2 cellular contexts compared by ENCODE assay signal in the genomic region with DNA sequence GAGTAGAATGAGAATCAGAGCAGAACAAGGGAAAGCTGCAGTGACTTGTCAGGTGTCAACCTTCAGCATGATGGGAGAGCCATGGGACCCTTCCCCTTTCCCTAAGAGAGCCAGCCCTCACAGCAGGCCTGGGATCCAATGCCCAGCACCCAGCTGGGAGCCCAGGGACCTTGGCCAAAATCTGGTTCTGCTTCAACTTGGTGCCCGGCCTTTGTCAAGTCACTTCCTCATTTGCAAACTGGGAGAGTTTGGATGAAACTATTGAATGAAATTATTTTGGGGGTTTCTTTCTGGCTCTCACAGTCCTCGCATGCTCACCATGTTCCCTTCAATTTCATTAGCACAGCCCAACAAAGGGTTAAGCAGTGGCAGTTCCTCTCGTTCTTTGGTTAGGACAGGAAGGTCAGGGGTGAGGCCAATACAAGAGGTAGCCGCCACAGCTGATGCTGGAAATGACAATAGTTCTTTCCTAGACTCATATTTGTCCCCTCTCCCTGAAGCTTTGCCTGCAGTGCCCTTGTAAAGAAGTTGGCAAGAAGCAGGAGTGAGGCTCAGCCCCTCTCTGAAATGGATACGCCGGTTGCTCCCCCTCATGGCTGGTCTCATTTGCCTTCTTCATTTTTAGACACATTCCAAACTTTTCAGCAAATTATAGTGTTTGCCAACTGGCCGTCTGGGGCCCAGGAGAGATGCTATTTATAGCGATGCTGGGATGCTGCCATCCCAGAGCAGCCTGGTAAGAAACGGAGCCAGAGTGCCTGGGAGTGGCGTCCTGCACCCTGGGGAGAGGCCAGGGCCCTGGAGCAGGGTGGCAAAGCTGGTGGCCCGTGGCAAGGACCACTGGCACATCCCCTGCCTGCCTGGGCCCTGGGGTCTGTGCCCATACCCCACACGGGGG.
TF ChIP-seq lines count a peak whose summit lies in the region.

No MANE protein-coding gene starts in this region.

TF ChIP-seq in IMR-90, 13 proteins besides CTCF, POLR2A, EP300 and RAD21 (continued from another document):
- TF ChIP-seq, protein P1, sequence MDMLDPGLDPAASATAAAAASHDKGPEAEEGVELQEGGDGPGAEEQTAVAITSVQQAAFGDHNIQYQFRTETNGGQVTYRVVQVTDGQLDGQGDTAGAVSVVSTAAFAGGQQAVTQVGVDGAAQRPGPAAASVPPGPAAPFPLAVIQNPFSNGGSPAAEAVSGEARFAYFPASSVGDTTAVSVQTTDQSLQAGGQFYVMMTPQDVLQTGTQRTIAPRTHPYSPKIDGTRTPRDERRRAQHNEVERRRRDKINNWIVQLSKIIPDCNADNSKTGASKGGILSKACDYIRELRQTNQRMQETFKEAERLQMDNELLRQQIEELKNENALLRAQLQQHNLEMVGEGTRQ (IDR thresholded peaks at IDR 0.05; ENCODE audit: low read depth, low read length) = no peak
- TF ChIP-seq BHLHE40 (IDR thresholded peaks at IDR 0.05; ENCODE audit: low read depth, low read length) (no peak), NFE2L2 (IDR thresholded peaks at IDR 0.05; ENCODE audit: low read depth, low read length) (no peak), CHD1 (IDR thresholded peaks at IDR 0.05; ENCODE audit: low read depth, low read length) (no peak), MXI1 (IDR thresholded peaks at IDR 0.05; ENCODE audit: borderline replicate concordance, low read depth, low read length) (no peak), RCOR1 (IDR thresholded peaks at IDR 0.05; ENCODE audit: insufficient replicate concordance, low read length) (no peak), SMC3 (IDR thresholded peaks at IDR 0.05; ENCODE audit: low read depth, low read length) (no peak), FOS (IDR thresholded peaks at IDR 0.05; ENCODE audit: low read depth, low read length) (no peak), CEBPB (IDR thresholded peaks at IDR 0.05; ENCODE audit: low read depth, low read length) (no peak), MAFK (IDR thresholded peaks at IDR 0.05; ENCODE audit: low read depth, low read length) (no peak), MAZ (IDR thresholded peaks at IDR 0.05; ENCODE audit: borderline replicate concordance, low read depth, low read length) (no peak)
- TF ChIP-seq, protein P2, sequence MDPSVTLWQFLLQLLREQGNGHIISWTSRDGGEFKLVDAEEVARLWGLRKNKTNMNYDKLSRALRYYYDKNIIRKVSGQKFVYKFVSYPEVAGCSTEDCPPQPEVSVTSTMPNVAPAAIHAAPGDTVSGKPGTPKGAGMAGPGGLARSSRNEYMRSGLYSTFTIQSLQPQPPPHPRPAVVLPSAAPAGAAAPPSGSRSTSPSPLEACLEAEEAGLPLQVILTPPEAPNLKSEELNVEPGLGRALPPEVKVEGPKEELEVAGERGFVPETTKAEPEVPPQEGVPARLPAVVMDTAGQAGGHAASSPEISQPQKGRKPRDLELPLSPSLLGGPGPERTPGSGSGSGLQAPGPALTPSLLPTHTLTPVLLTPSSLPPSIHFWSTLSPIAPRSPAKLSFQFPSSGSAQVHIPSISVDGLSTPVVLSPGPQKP (IDR thresholded peaks at IDR 0.05; ENCODE audit: borderline replicate concordance, low read depth, low read length) = no peak

TF ChIP-seq in WTC11, 78 proteins besides CTCF, POLR2A, EP300 and RAD21 (continued from another document):
- TF ChIP-seq, protein P3, sequence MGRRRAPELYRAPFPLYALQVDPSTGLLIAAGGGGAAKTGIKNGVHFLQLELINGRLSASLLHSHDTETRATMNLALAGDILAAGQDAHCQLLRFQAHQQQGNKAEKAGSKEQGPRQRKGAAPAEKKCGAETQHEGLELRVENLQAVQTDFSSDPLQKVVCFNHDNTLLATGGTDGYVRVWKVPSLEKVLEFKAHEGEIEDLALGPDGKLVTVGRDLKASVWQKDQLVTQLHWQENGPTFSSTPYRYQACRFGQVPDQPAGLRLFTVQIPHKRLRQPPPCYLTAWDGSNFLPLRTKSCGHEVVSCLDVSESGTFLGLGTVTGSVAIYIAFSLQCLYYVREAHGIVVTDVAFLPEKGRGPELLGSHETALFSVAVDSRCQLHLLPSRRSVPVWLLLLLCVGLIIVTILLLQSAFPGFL (CRISPR knock-in tag; IDR thresholded peaks at IDR 0.05; ENCODE audit: borderline replicate concordance) = no peak
- TF ChIP-seq ZNF121 (CRISPR knock-in tag; IDR thresholded peaks at IDR 0.05) (no peak), TP53 (CRISPR knock-in tag; IDR thresholded peaks at IDR 0.05) (no peak), NFE2L1 (CRISPR knock-in tag; IDR thresholded peaks at IDR 0.05) (no peak), CBFB (CRISPR knock-in tag; IDR thresholded peaks at IDR 0.05; ENCODE audit: low read depth) (no peak), MXD4 (CRISPR knock-in tag; IDR thresholded peaks at IDR 0.05; ENCODE audit: borderline replicate concordance) (no peak)
- TF ChIP-seq, protein P4, sequence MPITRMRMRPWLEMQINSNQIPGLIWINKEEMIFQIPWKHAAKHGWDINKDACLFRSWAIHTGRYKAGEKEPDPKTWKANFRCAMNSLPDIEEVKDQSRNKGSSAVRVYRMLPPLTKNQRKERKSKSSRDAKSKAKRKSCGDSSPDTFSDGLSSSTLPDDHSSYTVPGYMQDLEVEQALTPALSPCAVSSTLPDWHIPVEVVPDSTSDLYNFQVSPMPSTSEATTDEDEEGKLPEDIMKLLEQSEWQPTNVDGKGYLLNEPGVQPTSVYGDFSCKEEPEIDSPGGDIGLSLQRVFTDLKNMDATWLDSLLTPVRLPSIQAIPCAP (CRISPR knock-in tag; IDR thresholded peaks at IDR 0.05) = no peak
- TF ChIP-seq, protein P5, sequence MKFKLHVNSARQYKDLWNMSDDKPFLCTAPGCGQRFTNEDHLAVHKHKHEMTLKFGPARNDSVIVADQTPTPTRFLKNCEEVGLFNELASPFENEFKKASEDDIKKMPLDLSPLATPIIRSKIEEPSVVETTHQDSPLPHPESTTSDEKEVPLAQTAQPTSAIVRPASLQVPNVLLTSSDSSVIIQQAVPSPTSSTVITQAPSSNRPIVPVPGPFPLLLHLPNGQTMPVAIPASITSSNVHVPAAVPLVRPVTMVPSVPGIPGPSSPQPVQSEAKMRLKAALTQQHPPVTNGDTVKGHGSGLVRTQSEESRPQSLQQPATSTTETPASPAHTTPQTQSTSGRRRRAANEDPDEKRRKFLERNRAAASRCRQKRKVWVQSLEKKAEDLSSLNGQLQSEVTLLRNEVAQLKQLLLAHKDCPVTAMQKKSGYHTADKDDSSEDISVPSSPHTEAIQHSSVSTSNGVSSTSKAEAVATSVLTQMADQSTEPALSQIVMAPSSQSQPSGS (CRISPR knock-in tag; IDR thresholded peaks at IDR 0.05; ENCODE audit: borderline replicate concordance, low read depth) = no peak
- TF ChIP-seq, protein P6, sequence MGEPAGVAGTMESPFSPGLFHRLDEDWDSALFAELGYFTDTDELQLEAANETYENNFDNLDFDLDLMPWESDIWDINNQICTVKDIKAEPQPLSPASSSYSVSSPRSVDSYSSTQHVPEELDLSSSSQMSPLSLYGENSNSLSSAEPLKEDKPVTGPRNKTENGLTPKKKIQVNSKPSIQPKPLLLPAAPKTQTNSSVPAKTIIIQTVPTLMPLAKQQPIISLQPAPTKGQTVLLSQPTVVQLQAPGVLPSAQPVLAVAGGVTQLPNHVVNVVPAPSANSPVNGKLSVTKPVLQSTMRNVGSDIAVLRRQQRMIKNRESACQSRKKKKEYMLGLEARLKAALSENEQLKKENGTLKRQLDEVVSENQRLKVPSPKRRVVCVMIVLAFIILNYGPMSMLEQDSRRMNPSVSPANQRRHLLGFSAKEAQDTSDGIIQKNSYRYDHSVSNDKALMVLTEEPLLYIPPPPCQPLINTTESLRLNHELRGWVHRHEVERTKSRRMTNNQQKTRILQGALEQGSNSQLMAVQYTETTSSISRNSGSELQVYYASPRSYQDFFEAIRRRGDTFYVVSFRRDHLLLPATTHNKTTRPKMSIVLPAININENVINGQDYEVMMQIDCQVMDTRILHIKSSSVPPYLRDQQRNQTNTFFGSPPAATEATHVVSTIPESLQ (CRISPR knock-in tag; IDR thresholded peaks at IDR 0.05) = no peak
